Comparison of ENCODE assay signal across 29 cellular contexts in the genomic region with DNA sequence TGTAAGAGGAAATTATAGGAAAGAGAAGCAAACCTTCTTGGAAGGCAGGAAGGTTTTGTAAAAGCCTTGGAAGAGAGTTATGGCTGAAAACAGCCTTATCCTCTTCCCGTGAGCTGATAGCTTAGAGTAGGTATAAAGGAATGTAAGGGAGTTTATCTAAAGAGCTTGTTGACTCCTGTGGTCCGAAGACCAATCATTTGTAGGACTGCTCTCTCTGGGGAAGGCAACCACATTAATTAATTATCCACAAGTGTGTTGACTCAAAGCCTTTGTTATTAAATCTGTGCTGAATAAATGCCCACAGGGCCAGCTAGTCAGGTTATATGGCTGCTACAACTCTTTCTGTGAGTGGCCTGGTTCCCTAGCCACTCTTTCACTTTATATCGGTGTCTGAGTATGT.
A peak's percentile ranks its signal among the peaks of the same experiment; 100 is the strongest.
DNase-seq lines count a peak whose midpoint lies in the region; ATAC-seq, FAIRE-seq and TF ChIP-seq lines count a peak whose summit lies in the region.
"Had no signal": no experiment of that assay in that cellular context is flagged by ENCODE, and none has a peak within 500 bp of the region (broad histone marks: within the 10 kb centered on the region; RNA-seq: fewer than 3 reads in every experiment).

No MANE protein-coding gene starts in this region.

- H3K9me3 ChIP-seq in IMR-90 (ENCODE audit: control insufficient read depth, insufficient read depth, low read length) (no peaks in the 10 kb centered on the region), astrocyte (ENCODE audit: insufficient read depth, low read depth, low read length) (no peaks in the 10 kb centered on the region), smooth muscle cell (replicated peaks; ENCODE audit: low read depth) (no peaks in the 10 kb centered on the region), kidney (ENCODE audit: control insufficient read depth in 1 of 2, low read length in 2 of 2) (no peaks in the 10 kb centered on the region)
- H3K9me3 ChIP-seq: ascending aorta, mucosa of descending colon, tibial artery had no signal

- H2AK5ac ChIP-seq in IMR-90 (ENCODE audit: low read depth, low read length), result 0 out of 2 replicates have a peak overlapping the region, but pooled peaks have one; percentile 17

- in situ Hi-C loops in IMR-90 (cut with MboI; ENCODE audit: low sequenced_read_pairs), result no loop called here

- H3K27ac Mint-ChIP-seq in astrocyte (ENCODE audit: unreplicated experiment), result no peak overlapping the region
- H3K27ac Mint-ChIP-seq in stimulated activated effector memory CD8-positive, alpha-beta T cell treated with anti-CD3 and anti-CD28 coated beads, Interleukin-12 subunit alpha, Interleukin-12 subunit beta, amount 100 ng/mL, for 72 hours, result no peak overlapping the region
- H3K27ac Mint-ChIP-seq: activated B cell treated with CpG ODN at 0.5 μM for 24 hours; activated naive CD4-positive, alpha-beta T cell treated with anti-CD3 and anti-CD28 coated beads, Interleukin-2, amount 50 U/mL, for 72 hours; CD8-positive, alpha-beta memory T cell; immature natural killer cell had no signal

- WGBS in IMR-90 (ENCODE audit: extremely low coverage in 2 of 2, insufficient read length in 1 of 2), 2 experiments, result no CpG with 5 or more reads among the region's 3 CpGs
- WGBS in smooth muscle cell (ENCODE audit: low lambda C conversion rate), result 76% methylated on average over 3 of the region's 3 CpGs

- peak overlapping the region; percentile 61 for H3K4me2 ChIP-seq in IMR-90 (ENCODE audit: low read depth, low read length)
- H3K4me2 ChIP-seq in astrocyte (ENCODE audit: low read length), result no peak overlapping the region
- H3K4me2 ChIP-seq in smooth muscle cell, result no peak overlapping the region
- H3K4me2 ChIP-seq: hepatocyte had no signal

- peak; percentile 23 for FAIRE-seq in astrocyte (lab: Jason Lieb, UNC)
- FAIRE-seq in kidney (lab: Jason Lieb, UNC), result no peak

- TF ChIP-seq POLR2A in IMR-90 (IDR thresholded peaks at IDR 0.05; ENCODE audit: low read depth, low read length), result no peak

- no peak overlapping the region for H2AK9ac ChIP-seq in IMR-90 (replicated peaks; ENCODE audit: low read depth, low read length, poor library complexity)

- POLR2A ChIA-PET in IMR-90 (lab: Charles Lee; ENCODE audit: unreplicated experiment), result no interaction called here

- H3K14ac ChIP-seq in IMR-90 (replicated peaks; ENCODE audit: low read depth, low read length), result peak overlapping the region; percentile 24; the same call in 1 of the 2 replicates

- no peaks in the 10 kb centered on the region for H3K79me1 ChIP-seq in IMR-90 (ENCODE audit: low read depth in 1 of 2, low read length in 2 of 2)

- CTCF ChIA-PET in IMR-90 (lab: Yijun Ruan, JAX), result no interaction called here

- H3K79me2 ChIP-seq in astrocyte (ENCODE audit: insufficient read depth, low read length) (no peaks in the 10 kb centered on the region), smooth muscle cell (ENCODE audit: low read depth) (no peaks in the 10 kb centered on the region)
- H3K79me2 ChIP-seq: hepatocyte had no signal

- H2BK15ac ChIP-seq in IMR-90 (ENCODE audit: low read depth, low read length), result peak overlapping the region; percentile 16; the same call in 1 of the 3 replicates

- dilution Hi-C loops in IMR-90 (cut with HindIII; ENCODE audit: low sequenced_read_pairs, unreplicated experiment), result no loop called here

- no peaks in the 10 kb centered on the region for H3K27me3 Mint-ChIP-seq in astrocyte (ENCODE audit: low read depth, unreplicated experiment)

- H2AFZ ChIP-seq in IMR-90 (replicated peaks; ENCODE audit: low read length, poor library complexity) (no peak overlapping the region), astrocyte (ENCODE audit: low read depth, low read length) (no peak overlapping the region), smooth muscle cell (ENCODE audit: low read depth) (no peak overlapping the region)
- H2AFZ ChIP-seq: hepatocyte had no signal

- ATAC-seq in IMR-90 (ENCODE audit: low read depth) (peak; percentile 96), HG03460 (IDR thresholded peaks at IDR 0.05; ENCODE audit: unreplicated experiment) (no peak)
- ATAC-seq in stimulated activated effector memory CD8-positive, alpha-beta T cell treated with anti-CD3 and anti-CD28 coated beads, Interleukin-12 subunit alpha, Interleukin-12 subunit beta, amount 100 ng/mL, for 72 hours, result no peak
- ATAC-seq: activated naive CD4-positive, alpha-beta T cell treated with anti-CD3 and anti-CD28 coated beads, Interleukin-2, amount 50 U/mL, for 72 hours; mucosa of descending colon; sciatic nerve had no signal

- BruUV-seq in IMR-90 (replicated peaks; lab: Mats Ljungman, UMichigan), result no TSS peak

- no peaks in the 10 kb centered on the region for H3K27me3 ChIP-seq in IMR-90 (ENCODE audit: control insufficient read depth, insufficient read depth, low read length)
- H3K27me3 ChIP-seq in astrocyte (ENCODE audit: insufficient read depth, low read length), result no peaks in the 10 kb centered on the region
- no peaks in the 10 kb centered on the region for H3K27me3 ChIP-seq in smooth muscle cell (ENCODE audit: low read depth)
- H3K27me3 ChIP-seq: ascending aorta, hepatocyte, stomach, tibial artery had no signal

- H2BK20ac ChIP-seq in IMR-90 (ENCODE audit: low read depth, low read length), result peak overlapping the region; percentile 65

- DNase-seq in IMR-90 (peak; percentile 91), astrocyte (ENCODE audit: low read depth) (peak; percentile 96), hepatic stellate cell (ENCODE audit: low spot score) (peak; percentile 27), smooth muscle cell (lab: John Stamatoyannopoulos, UW; ENCODE audit: unreplicated experiment) (no peak), kidney (no peak)
- no peak for DNase-seq in stimulated activated effector memory CD8-positive, alpha-beta T cell treated with anti-CD3 and anti-CD28 coated beads, Interleukin-12 subunit alpha, Interleukin-12 subunit beta, amount 100 ng/mL, for 72 hours (ENCODE audit: low spot score in 2 of 2)
- DNase-seq: activated B cell treated with CpG ODN at 0.5 μM for 24 hours; AML-193; CD8-positive, alpha-beta memory T cell; foreskin melanocyte; GDM1; immature natural killer cell; Kasumi-1; mucosa of descending colon; NCI-H1105; NCI-H1930; NCI-H2227 treated with DMSO at 0.1 percent for 48 hours; NCI-H774; posterior cingulate gyrus; stimulated activated CD4-positive, alpha-beta T cell treated with anti-CD3 and anti-CD28 coated beads, Interleukin-15, amount 100 ng/mL, for 24 hours; stomach; tibial artery had no signal

- no peaks in the 10 kb centered on the region for H3K36me3 ChIP-seq in IMR-90 (ENCODE audit: control insufficient read depth, insufficient read depth, low read length)
- H3K36me3 ChIP-seq in astrocyte (ENCODE audit: insufficient read depth, low read length), result no peaks in the 10 kb centered on the region
- H3K36me3 ChIP-seq in smooth muscle cell (ENCODE audit: low read depth), result no peaks in the 10 kb centered on the region
- H3K36me3 ChIP-seq in kidney (ENCODE audit: control insufficient read depth in 1 of 2, insufficient read depth in 2 of 2, low read length in 2 of 2), result no peaks in the 10 kb centered on the region
- H3K36me3 ChIP-seq: ascending aorta, stomach, tibial artery had no signal

- H3K9me1 ChIP-seq in IMR-90 (ENCODE audit: insufficient read depth, low read length), result no peaks in the 10 kb centered on the region; the same call in 1 of the 2 replicates

- peak overlapping the region; percentile 41 to 51; a peak in 3 of 4 replicates for H4K8ac ChIP-seq in IMR-90 (ENCODE audit: low read depth in 2 of 2, low read length in 2 of 2)

- intact Hi-C loops in IMR-90 (cut with micrococcal nuclease) (no loop called here), kidney (cut with DNase I) (no loop called here)

- H3K56ac ChIP-seq in IMR-90 (ENCODE audit: extremely low read depth, insufficient read depth, low read length), result 0 out of 2 replicates have a peak overlapping the region, but pooled peaks have one; percentile 36

- H4K5ac ChIP-seq in IMR-90 (ENCODE audit: low read depth, low read length), result peak overlapping the region; percentile 56; the same call in 1 of the 2 replicates

- peak overlapping the region; percentile 87 for H2BK5ac ChIP-seq in IMR-90 (ENCODE audit: low read depth, low read length, poor library complexity, severe bottlenecking)

- H3K4me1 ChIP-seq in IMR-90 (ENCODE audit: control insufficient read depth, insufficient read depth, low read length) (peaks cover 2% of the 10 kb centered on the region; the same call in 1 of the 2 replicates), astrocyte (ENCODE audit: insufficient read depth, low read length) (no peaks in the 10 kb centered on the region), smooth muscle cell (ENCODE audit: low read depth) (peaks cover 11% of the 10 kb centered on the region), kidney (ENCODE audit: control insufficient read depth in 1 of 2, insufficient read depth in 1 of 2, low read depth in 1 of 2, low read length in 2 of 2) (no peaks in the 10 kb centered on the region)
- H3K4me1 ChIP-seq: ascending aorta, stomach, tibial artery had no signal

- peak overlapping the region; percentile 77 for H3K27ac ChIP-seq in IMR-90 (ENCODE audit: insufficient read depth, low read length)
- no peak overlapping the region for H3K27ac ChIP-seq in astrocyte (ENCODE audit: low read depth, low read length)
- H3K27ac ChIP-seq in smooth muscle cell (ENCODE audit: low read depth), result no peak overlapping the region
- no peak overlapping the region for H3K27ac ChIP-seq in kidney (ENCODE audit: low read depth in 2 of 2, low read length in 2 of 2)
- H3K27ac ChIP-seq: ascending aorta, epithelial cell of prostate, hepatocyte, stomach, tibial artery had no signal

- TF ChIP-seq CTCF in IMR-90 (conservative IDR thresholded peaks at IDR 0.05; ENCODE audit: low read depth, low read length), result no peak
- TF ChIP-seq CTCF in astrocyte (IDR thresholded peaks at IDR 0.05; ENCODE audit: insufficient read depth, low read depth, low read length), result no peak
- TF ChIP-seq CTCF in smooth muscle cell (IDR thresholded peaks at IDR 0.05; ENCODE audit: borderline replicate concordance, insufficient read depth, poor library complexity, severe bottlenecking), result no peak
- TF ChIP-seq CTCF in kidney (IDR thresholded peaks at IDR 0.05; ENCODE audit: borderline replicate concordance, extremely low read depth, insufficient read depth), result no peak

- 0 out of 2 replicates have a peak overlapping the region, but pooled peaks have one; percentile 15 for H3K23ac ChIP-seq in IMR-90 (ENCODE audit: low read depth, low read length)

- TF ChIP-seq RAD21 in IMR-90 (IDR thresholded peaks at IDR 0.05; ENCODE audit: low read length), result no peak

- H3K9ac ChIP-seq in IMR-90 (ENCODE audit: low read depth, low read length) (peak overlapping the region; percentile 46; the same call in 1 of the 2 replicates), astrocyte (ENCODE audit: low read length) (no peak overlapping the region), smooth muscle cell (ENCODE audit: low read depth) (no peak overlapping the region), kidney (ENCODE audit: low read length in 2 of 2) (no peak overlapping the region)

- peak overlapping the region; percentile 88; the same call in 1 of the 2 replicates for H3K18ac ChIP-seq in IMR-90 (ENCODE audit: low read depth, low read length)

- peak overlapping the region; percentile 80 for H4K91ac ChIP-seq in IMR-90 (ENCODE audit: insufficient read depth, low read depth, low read length)

- no peaks in the 10 kb centered on the region for H3K4me1 Mint-ChIP-seq in astrocyte (ENCODE audit: low read depth, unreplicated experiment)
- no peaks in the 10 kb centered on the region for H3K4me1 Mint-ChIP-seq in stimulated activated effector memory CD8-positive, alpha-beta T cell treated with anti-CD3 and anti-CD28 coated beads, Interleukin-12 subunit alpha, Interleukin-12 subunit beta, amount 100 ng/mL, for 72 hours
- H3K4me1 Mint-ChIP-seq: activated B cell treated with CpG ODN at 0.5 μM for 24 hours; CD8-positive, alpha-beta memory T cell; immature natural killer cell had no signal

- H3K36me3 Mint-ChIP-seq in astrocyte (ENCODE audit: low read depth, unreplicated experiment), result no peaks in the 10 kb centered on the region
- no peaks in the 10 kb centered on the region for H3K36me3 Mint-ChIP-seq in stimulated activated effector memory CD8-positive, alpha-beta T cell treated with anti-CD3 and anti-CD28 coated beads, Interleukin-12 subunit alpha, Interleukin-12 subunit beta, amount 100 ng/mL, for 72 hours
- H3K36me3 Mint-ChIP-seq: activated naive CD4-positive, alpha-beta T cell treated with anti-CD3 and anti-CD28 coated beads, Interleukin-2, amount 50 U/mL, for 72 hours; CD8-positive, alpha-beta memory T cell; immature natural killer cell had no signal

- no peak overlapping the region for H3K4me3 Mint-ChIP-seq in astrocyte (ENCODE audit: unreplicated experiment)
- H3K4me3 Mint-ChIP-seq in stimulated activated effector memory CD8-positive, alpha-beta T cell treated with anti-CD3 and anti-CD28 coated beads, Interleukin-12 subunit alpha, Interleukin-12 subunit beta, amount 100 ng/mL, for 72 hours, result no peak overlapping the region
- H3K4me3 Mint-ChIP-seq: activated B cell treated with CpG ODN at 0.5 μM for 24 hours; CD8-positive, alpha-beta memory T cell; immature natural killer cell; neural crest cell had no signal

- peak overlapping the region; percentile 71; the same call in 1 of the 2 replicates for H3K4ac ChIP-seq in IMR-90 (ENCODE audit: low read depth, low read length)

- H3K4me3 ChIP-seq in IMR-90 (ENCODE audit: insufficient read depth, low read depth, low read length) (no peak overlapping the region), astrocyte (ENCODE audit: insufficient read depth, low read depth, low read length) (no peak overlapping the region), smooth muscle cell (no peak overlapping the region), kidney (ENCODE audit: low read length in 2 of 2) (no peak overlapping the region)
- H3K4me3 ChIP-seq: ascending aorta, hepatocyte, mucosa of descending colon, stomach, tibial artery had no signal

- H3K9me3 Mint-ChIP-seq in astrocyte (ENCODE audit: unreplicated experiment), result peaks cover 11% of the 10 kb centered on the region
- H3K9me3 Mint-ChIP-seq in stimulated activated effector memory CD8-positive, alpha-beta T cell treated with anti-CD3 and anti-CD28 coated beads, Interleukin-12 subunit alpha, Interleukin-12 subunit beta, amount 100 ng/mL, for 72 hours, result no peaks in the 10 kb centered on the region
- H3K9me3 Mint-ChIP-seq: activated naive CD4-positive, alpha-beta T cell treated with anti-CD3 and anti-CD28 coated beads, Interleukin-2, amount 50 U/mL, for 72 hours had no signal

- H4K20me1 ChIP-seq in IMR-90 (ENCODE audit: insufficient read depth, low read length) (no peaks in the 10 kb centered on the region), astrocyte (ENCODE audit: insufficient read depth, low read length) (no peaks in the 10 kb centered on the region), smooth muscle cell (ENCODE audit: low read depth) (no peaks in the 10 kb centered on the region)

- no peaks in the 10 kb centered on the region for H3F3A ChIP-seq in smooth muscle cell (ENCODE audit: low read depth)

- H2BK120ac ChIP-seq in IMR-90 (ENCODE audit: low read depth, low read length), result peak overlapping the region; percentile 80

Comparison
In these comparisons a context has a peak if more than half of its experiments do, and no peak if none do; other contexts are left out.
1. DNase-seq: peak in IMR-90 (single experiment), astrocyte (single experiment) and hepatic stellate cell (single experiment); none in smooth muscle cell (single experiment), stimulated activated effector memory CD8-positive, alpha-beta T cell treated with anti-CD3 and anti-CD28 coated beads, Interleukin-12 subunit alpha, Interleukin-12 subunit beta, amount 100 ng/mL, for 72 hours (0 of 2) and kidney (single experiment).